In the genomic region with DNA sequence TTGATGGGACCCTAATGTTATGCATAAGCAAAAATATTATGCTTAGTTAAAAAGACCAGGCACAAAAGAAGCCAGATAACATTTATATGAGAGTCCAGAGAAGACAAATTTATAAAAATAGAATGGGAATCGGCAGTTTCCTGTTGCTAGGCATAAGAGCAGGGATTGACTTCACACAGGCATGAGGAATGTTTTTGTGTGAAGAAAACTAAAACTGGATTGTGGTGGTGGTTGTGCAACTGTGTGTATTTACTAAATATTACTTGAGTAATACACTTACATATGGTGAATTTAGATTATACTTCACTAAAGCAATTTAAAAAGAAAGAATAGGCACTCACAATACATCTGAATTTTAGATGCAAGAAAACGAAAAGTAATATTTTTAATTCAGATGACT, we compare ENCODE assay signal across 2 cellular contexts.
TF ChIP-seq lines count a peak whose summit lies in the region.

No MANE protein-coding gene starts in this region.

TF ChIP-seq in SK-N-SH, 30 proteins besides CTCF, POLR2A, EP300 and RAD21 (continued from another document):
- TF ChIP-seq, protein P1, sequence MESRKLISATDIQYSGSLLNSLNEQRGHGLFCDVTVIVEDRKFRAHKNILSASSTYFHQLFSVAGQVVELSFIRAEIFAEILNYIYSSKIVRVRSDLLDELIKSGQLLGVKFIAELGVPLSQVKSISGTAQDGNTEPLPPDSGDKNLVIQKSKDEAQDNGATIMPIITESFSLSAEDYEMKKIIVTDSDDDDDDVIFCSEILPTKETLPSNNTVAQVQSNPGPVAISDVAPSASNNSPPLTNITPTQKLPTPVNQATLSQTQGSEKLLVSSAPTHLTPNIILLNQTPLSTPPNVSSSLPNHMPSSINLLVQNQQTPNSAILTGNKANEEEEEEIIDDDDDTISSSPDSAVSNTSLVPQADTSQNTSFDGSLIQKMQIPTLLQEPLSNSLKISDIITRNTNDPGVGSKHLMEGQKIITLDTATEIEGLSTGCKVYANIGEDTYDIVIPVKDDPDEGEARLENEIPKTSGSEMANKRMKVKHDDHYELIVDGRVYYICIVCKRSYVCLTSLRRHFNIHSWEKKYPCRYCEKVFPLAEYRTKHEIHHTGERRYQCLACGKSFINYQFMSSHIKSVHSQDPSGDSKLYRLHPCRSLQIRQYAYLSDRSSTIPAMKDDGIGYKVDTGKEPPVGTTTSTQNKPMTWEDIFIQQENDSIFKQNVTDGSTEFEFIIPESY (IDR thresholded peaks at IDR 0.05; ENCODE audit: borderline replicate concordance, low read depth): no peak
- TF ChIP-seq, protein P2, sequence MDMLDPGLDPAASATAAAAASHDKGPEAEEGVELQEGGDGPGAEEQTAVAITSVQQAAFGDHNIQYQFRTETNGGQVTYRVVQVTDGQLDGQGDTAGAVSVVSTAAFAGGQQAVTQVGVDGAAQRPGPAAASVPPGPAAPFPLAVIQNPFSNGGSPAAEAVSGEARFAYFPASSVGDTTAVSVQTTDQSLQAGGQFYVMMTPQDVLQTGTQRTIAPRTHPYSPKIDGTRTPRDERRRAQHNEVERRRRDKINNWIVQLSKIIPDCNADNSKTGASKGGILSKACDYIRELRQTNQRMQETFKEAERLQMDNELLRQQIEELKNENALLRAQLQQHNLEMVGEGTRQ (IDR thresholded peaks at IDR 0.05; ENCODE audit: borderline replicate concordance, low read depth, low read length): no peak
- no peak for TF ChIP-seq NRF1 (IDR thresholded peaks at IDR 0.05; ENCODE audit: low read depth, low read length)
- TF ChIP-seq, protein P3, sequence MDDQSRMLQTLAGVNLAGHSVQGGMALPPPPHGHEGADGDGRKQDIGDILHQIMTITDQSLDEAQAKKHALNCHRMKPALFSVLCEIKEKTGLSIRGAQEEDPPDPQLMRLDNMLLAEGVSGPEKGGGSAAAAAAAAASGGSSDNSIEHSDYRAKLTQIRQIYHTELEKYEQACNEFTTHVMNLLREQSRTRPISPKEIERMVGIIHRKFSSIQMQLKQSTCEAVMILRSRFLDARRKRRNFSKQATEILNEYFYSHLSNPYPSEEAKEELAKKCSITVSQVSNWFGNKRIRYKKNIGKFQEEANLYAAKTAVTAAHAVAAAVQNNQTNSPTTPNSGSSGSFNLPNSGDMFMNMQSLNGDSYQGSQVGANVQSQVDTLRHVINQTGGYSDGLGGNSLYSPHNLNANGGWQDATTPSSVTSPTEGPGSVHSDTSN (IDR thresholded peaks at IDR 0.05): no peak
- no peak for TF ChIP-seq YY1 (IDR thresholded peaks at IDR 0.05; ENCODE audit: low read depth)
- no peak for TF ChIP-seq TEAD4 (IDR thresholded peaks at IDR 0.05; ENCODE audit: borderline replicate concordance, insufficient read depth)
- no peak for TF ChIP-seq SIN3A (IDR thresholded peaks at IDR 0.05; ENCODE audit: borderline replicate concordance, low read depth, low read length)

TF ChIP-seq in SK-N-SH treated with all-trans-retinoic acid at 6 μM for 48 hours, 23 proteins besides CTCF, POLR2A, EP300 and RAD21 (continued from another document):
- TF ChIP-seq ZNF70 (CRISPR knock-in tag; IDR thresholded peaks at IDR 0.05) (no peak), CSDC2 (CRISPR knock-in tag; IDR thresholded peaks at IDR 0.05) (no peak), ESRRG (CRISPR knock-in tag; IDR thresholded peaks at IDR 0.05) (no peak), ZFP3 (CRISPR knock-in tag; IDR thresholded peaks at IDR 0.05) (no peak), TOX (CRISPR knock-in tag; IDR thresholded peaks at IDR 0.05; ENCODE audit: borderline replicate concordance) (no peak), PPARA (CRISPR knock-in tag; IDR thresholded peaks at IDR 0.05; ENCODE audit: borderline replicate concordance) (no peak), ZFP30 (CRISPR knock-in tag; IDR thresholded peaks at IDR 0.05) (no peak), ZC3H10 (CRISPR knock-in tag; IDR thresholded peaks at IDR 0.05) (no peak), ISL1 (CRISPR knock-in tag; IDR thresholded peaks at IDR 0.05) (no peak), SNAI2 (CRISPR knock-in tag; IDR thresholded peaks at IDR 0.05) (no peak), ZNF565 (CRISPR knock-in tag; conservative IDR thresholded peaks at IDR 0.05; ENCODE audit: low read depth) (no peak), RARB (CRISPR knock-in tag; IDR thresholded peaks at IDR 0.05) (no peak)
- TF ChIP-seq, protein P4, sequence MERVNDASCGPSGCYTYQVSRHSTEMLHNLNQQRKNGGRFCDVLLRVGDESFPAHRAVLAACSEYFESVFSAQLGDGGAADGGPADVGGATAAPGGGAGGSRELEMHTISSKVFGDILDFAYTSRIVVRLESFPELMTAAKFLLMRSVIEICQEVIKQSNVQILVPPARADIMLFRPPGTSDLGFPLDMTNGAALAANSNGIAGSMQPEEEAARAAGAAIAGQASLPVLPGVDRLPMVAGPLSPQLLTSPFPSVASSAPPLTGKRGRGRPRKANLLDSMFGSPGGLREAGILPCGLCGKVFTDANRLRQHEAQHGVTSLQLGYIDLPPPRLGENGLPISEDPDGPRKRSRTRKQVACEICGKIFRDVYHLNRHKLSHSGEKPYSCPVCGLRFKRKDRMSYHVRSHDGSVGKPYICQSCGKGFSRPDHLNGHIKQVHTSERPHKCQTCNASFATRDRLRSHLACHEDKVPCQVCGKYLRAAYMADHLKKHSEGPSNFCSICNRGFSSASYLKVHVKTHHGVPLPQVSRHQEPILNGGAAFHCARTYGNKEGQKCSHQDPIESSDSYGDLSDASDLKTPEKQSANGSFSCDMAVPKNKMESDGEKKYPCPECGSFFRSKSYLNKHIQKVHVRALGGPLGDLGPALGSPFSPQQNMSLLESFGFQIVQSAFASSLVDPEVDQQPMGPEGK (CRISPR knock-in tag; IDR thresholded peaks at IDR 0.05; ENCODE audit: borderline replicate concordance): no peak
- TF ChIP-seq, protein P5, sequence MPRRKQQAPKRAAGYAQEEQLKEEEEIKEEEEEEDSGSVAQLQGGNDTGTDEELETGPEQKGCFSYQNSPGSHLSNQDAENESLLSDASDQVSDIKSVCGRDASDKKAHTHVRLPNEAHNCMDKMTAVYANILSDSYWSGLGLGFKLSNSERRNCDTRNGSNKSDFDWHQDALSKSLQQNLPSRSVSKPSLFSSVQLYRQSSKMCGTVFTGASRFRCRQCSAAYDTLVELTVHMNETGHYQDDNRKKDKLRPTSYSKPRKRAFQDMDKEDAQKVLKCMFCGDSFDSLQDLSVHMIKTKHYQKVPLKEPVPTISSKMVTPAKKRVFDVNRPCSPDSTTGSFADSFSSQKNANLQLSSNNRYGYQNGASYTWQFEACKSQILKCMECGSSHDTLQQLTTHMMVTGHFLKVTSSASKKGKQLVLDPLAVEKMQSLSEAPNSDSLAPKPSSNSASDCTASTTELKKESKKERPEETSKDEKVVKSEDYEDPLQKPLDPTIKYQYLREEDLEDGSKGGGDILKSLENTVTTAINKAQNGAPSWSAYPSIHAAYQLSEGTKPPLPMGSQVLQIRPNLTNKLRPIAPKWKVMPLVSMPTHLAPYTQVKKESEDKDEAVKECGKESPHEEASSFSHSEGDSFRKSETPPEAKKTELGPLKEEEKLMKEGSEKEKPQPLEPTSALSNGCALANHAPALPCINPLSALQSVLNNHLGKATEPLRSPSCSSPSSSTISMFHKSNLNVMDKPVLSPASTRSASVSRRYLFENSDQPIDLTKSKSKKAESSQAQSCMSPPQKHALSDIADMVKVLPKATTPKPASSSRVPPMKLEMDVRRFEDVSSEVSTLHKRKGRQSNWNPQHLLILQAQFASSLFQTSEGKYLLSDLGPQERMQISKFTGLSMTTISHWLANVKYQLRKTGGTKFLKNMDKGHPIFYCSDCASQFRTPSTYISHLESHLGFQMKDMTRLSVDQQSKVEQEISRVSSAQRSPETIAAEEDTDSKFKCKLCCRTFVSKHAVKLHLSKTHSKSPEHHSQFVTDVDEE (CRISPR knock-in tag; IDR thresholded peaks at IDR 0.05): no peak
- TF ChIP-seq, protein P6, sequence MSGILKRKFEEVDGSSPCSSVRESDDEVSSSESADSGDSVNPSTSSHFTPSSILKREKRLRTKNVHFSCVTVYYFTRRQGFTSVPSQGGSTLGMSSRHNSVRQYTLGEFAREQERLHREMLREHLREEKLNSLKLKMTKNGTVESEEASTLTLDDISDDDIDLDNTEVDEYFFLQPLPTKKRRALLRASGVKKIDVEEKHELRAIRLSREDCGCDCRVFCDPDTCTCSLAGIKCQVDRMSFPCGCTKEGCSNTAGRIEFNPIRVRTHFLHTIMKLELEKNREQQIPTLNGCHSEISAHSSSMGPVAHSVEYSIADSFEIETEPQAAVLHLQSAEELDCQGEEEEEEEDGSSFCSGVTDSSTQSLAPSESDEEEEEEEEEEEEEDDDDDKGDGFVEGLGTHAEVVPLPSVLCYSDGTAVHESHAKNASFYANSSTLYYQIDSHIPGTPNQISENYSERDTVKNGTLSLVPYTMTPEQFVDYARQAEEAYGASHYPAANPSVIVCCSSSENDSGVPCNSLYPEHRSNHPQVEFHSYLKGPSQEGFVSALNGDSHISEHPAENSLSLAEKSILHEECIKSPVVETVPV (CRISPR knock-in tag; IDR thresholded peaks at IDR 0.05): no peak
TF ChIP-seq in SK-N-SH treated with all-trans-retinoic acid at 6 μM for 48 hours: peak in this region for 0.
